Comparison of ENCODE assay signal across 10 cellular contexts in genomic region chr7:26688936-26689506, GRCh38.
DNase-seq lines count a peak whose midpoint lies in the region; ATAC-seq and TF ChIP-seq lines count a peak whose summit lies in the region.
"Had no signal": no experiment of that assay in that cellular context is flagged by ENCODE, and none has a peak within 500 bp of the region (broad histone marks: within the 10 kb centered on the region; RNA-seq: fewer than 3 reads in every experiment).

No MANE protein-coding gene starts in this region.

- CTCF ChIA-PET in activated CD8-positive, alpha-beta T cell treated with anti-CD3 and anti-CD28 coated beads for 36 hours (lab: Charles Lee) = interaction anchor here (0.8 to 7.9 kb wide), 4 partner anchors 8 to 472 kb away, joined by 3 to 70 read pairs (median 13); no protein-coding TSS in a partner anchor

- H3K36me3 Mint-ChIP-seq in endothelial cell (ENCODE audit: low read depth, unreplicated experiment) = no peaks in the 10 kb centered on the region
- no peaks in the 10 kb centered on the region for H3K36me3 Mint-ChIP-seq in activated CD8-positive, alpha-beta T cell treated with anti-CD3 and anti-CD28 coated beads for 36 hours (ENCODE audit: low read depth)
- H3K36me3 Mint-ChIP-seq: CD8-positive, alpha-beta T cell had no signal

- DNase-seq in GF-D8 (lab: John Stamatoyannopoulos, UW) (peak; percentile 59), endothelial cell (ENCODE audit: low spot score) (peak; percentile 14), NCI-H2107 treated with DMSO at 0.1 percent for 48 hours (lab: John Stamatoyannopoulos, UW; ENCODE audit: unreplicated experiment) (no peak), LoVo (ENCODE audit: low spot score) (no peak), retina (no peak)
- no peak for DNase-seq in activated CD8-positive, alpha-beta T cell treated with anti-CD3 and anti-CD28 coated beads for 36 hours
- DNase-seq: CD8-positive, alpha-beta T cell; PC-3 had no signal

- H3K4me1 Mint-ChIP-seq in endothelial cell (ENCODE audit: unreplicated experiment) = peaks cover 76% of the 10 kb centered on the region
- no peaks in the 10 kb centered on the region for H3K4me1 Mint-ChIP-seq in activated CD8-positive, alpha-beta T cell treated with anti-CD3 and anti-CD28 coated beads for 36 hours (ENCODE audit: low read depth)

- H3K4me3 Mint-ChIP-seq in endothelial cell (ENCODE audit: unreplicated experiment) = no peak overlapping the region
- no peak overlapping the region for H3K4me3 Mint-ChIP-seq in activated CD8-positive, alpha-beta T cell treated with anti-CD3 and anti-CD28 coated beads for 36 hours
- H3K4me3 Mint-ChIP-seq: CD8-positive, alpha-beta T cell had no signal

- POLR2A ChIA-PET in activated CD8-positive, alpha-beta T cell treated with anti-CD3 and anti-CD28 coated beads for 36 hours (lab: Charles Lee) = no interaction called here

- H3K9me3 Mint-ChIP-seq in endothelial cell (ENCODE audit: unreplicated experiment) = no peaks in the 10 kb centered on the region
- no peaks in the 10 kb centered on the region for H3K9me3 Mint-ChIP-seq in activated CD8-positive, alpha-beta T cell treated with anti-CD3 and anti-CD28 coated beads for 36 hours
- H3K9me3 Mint-ChIP-seq: CD8-positive, alpha-beta T cell had no signal

- ATAC-seq in GM21390 (IDR thresholded peaks at IDR 0.05; ENCODE audit: unreplicated experiment) (peak; percentile 93), HG03196 (IDR thresholded peaks at IDR 0.05; ENCODE audit: unreplicated experiment) (peak; percentile 77)
- no peak for ATAC-seq in activated CD8-positive, alpha-beta T cell treated with anti-CD3 and anti-CD28 coated beads for 36 hours
- ATAC-seq: CD8-positive, alpha-beta T cell had no signal

- TF ChIP-seq CTCF in endothelial cell (IDR thresholded peaks at IDR 0.05; ENCODE audit: unreplicated experiment) = no peak
- TF ChIP-seq CTCF in activated CD8-positive, alpha-beta T cell treated with anti-CD3 and anti-CD28 coated beads for 36 hours (IDR thresholded peaks at IDR 0.05) = no peak

- intact Hi-C loops in activated CD8-positive, alpha-beta T cell treated with anti-CD3 and anti-CD28 coated beads for 36 hours (cut with micrococcal nuclease) = no loop called here

- no peaks in the 10 kb centered on the region for H3K27me3 Mint-ChIP-seq in endothelial cell (ENCODE audit: unreplicated experiment)
- H3K27me3 Mint-ChIP-seq in activated CD8-positive, alpha-beta T cell treated with anti-CD3 and anti-CD28 coated beads for 36 hours = peaks cover 14% of the 10 kb centered on the region

- H3K27ac Mint-ChIP-seq in endothelial cell (ENCODE audit: unreplicated experiment) = peak overlapping the region; percentile 91
- H3K27ac Mint-ChIP-seq in activated CD8-positive, alpha-beta T cell treated with anti-CD3 and anti-CD28 coated beads for 36 hours = no peak overlapping the region
- H3K27ac Mint-ChIP-seq: CD8-positive, alpha-beta T cell had no signal

Comparison
In these comparisons a context has a peak if more than half of its experiments do, and no peak if none do; other contexts are left out.
1. DNase-seq: peak in GF-D8 (single experiment) and endothelial cell (single experiment); none in NCI-H2107 treated with DMSO at 0.1 percent for 48 hours (single experiment), LoVo (single experiment), retina (single experiment) and activated CD8-positive, alpha-beta T cell treated with anti-CD3 and anti-CD28 coated beads for 36 hours (single experiment).